25 cellular contexts compared by ENCODE assay signal in genomic region chr5:154944716-154945115, GRCh38.
"Had no signal": no experiment of that assay in that cellular context is flagged by ENCODE, and none has a peak within 500 bp of the region (broad histone marks: within the 10 kb centered on the region; RNA-seq: fewer than 3 reads in every experiment).

No MANE protein-coding gene starts in this region.

- H3K9me3 ChIP-seq: left lung, lower lobe of right lung, stomach, thyroid gland, upper lobe of left lung had no signal

- H3K36me3 ChIP-seq: left lung, thyroid gland had no signal

- H3K4me3 ChIP-seq: left lung, lower lobe of right lung, stomach, thyroid gland, upper lobe of left lung had no signal

- ATAC-seq: activated CD4-positive, alpha-beta T cell treated with anti-CD3 and anti-CD28 coated beads for 36 hours; activated CD8-positive, alpha-beta memory T cell treated with anti-CD3 and anti-CD28 coated beads, Interleukin-2, amount 10 ng/mL, durations not matched to agents 7 days and 5 days; activated CD8-positive, alpha-beta T cell treated with anti-CD3 and anti-CD28 coated beads, Interleukin-2, amount 10 ng/mL, durations not matched to agents 7 days and 5 days; activated naive CD4-positive, alpha-beta T cell treated with anti-CD3 and anti-CD28 coated beads, Interleukin-2, amount 50 U/mL, for 72 hours; left lung; lower lobe of right lung; natural killer cell treated with Interleukin-12 subunit alpha and Interleukin-12 subunit beta and Interleukin-15 and Interleukin-18, amount 100 ng/mL, for 72 hours; right cardiac atrium; stimulated activated naive B cell treated with anti-CD40 and anti-IgM and Interleukin-4, amounts not matched to agents 10 μg/mL and 1 μg/mL and 100 μg/mL, for 72 hours had no signal

- DNase-seq: activated CD4-positive, alpha-beta T cell treated with anti-CD3 and anti-CD28 coated beads for 36 hours; activated CD4-positive, CD25-positive, alpha-beta regulatory T cell; activated CD8-positive, alpha-beta memory T cell treated with anti-CD3 and anti-CD28 coated beads, Interleukin-2, amount 10 ng/mL, durations not matched to agents 7 days and 5 days; activated CD8-positive, alpha-beta T cell treated with anti-CD3 and anti-CD28 coated beads, Interleukin-2, amount 10 ng/mL, durations not matched to agents 7 days and 5 days; activated naive CD4-positive, alpha-beta T cell; activated T-cell treated with anti-CD3 and anti-CD28 coated beads, Interleukin-2, amount 50 U/mL, for 48 hours; anterior cingulate cortex; effector CD4-positive, alpha-beta T cell; kidney glomerular epithelial cell; left lung; lower lobe of right lung; mesenchymal stem cell; right cardiac atrium; stimulated activated CD4-positive, alpha-beta T cell treated with anti-CD3 and anti-CD28 coated beads, Interleukin-15, amount 100 ng/mL, for 24 hours; stimulated activated CD4-positive, alpha-beta T cell treated with anti-CD3 and anti-CD28 coated beads, Interleukin-2, amount 100 ng/mL, for 24 hours; stimulated activated naive B cell treated with anti-CD40 and anti-IgM and Interleukin-4, amounts not matched to agents 10 μg/mL and 1 μg/mL and 100 μg/mL, for 72 hours; stomach; T1000; thyroid gland; upper lobe of left lung had no signal

- H3K27me3 ChIP-seq: left lung, stomach, thyroid gland, upper lobe of left lung had no signal

- H3K27ac ChIP-seq: left lung, lower lobe of right lung, stomach, thyroid gland had no signal

- FAIRE-seq: bronchial epithelial cell, endometrium, frontal cortex had no signal
